Comparison of ENCODE assay signal across 1 cellular context in the genomic region with DNA sequence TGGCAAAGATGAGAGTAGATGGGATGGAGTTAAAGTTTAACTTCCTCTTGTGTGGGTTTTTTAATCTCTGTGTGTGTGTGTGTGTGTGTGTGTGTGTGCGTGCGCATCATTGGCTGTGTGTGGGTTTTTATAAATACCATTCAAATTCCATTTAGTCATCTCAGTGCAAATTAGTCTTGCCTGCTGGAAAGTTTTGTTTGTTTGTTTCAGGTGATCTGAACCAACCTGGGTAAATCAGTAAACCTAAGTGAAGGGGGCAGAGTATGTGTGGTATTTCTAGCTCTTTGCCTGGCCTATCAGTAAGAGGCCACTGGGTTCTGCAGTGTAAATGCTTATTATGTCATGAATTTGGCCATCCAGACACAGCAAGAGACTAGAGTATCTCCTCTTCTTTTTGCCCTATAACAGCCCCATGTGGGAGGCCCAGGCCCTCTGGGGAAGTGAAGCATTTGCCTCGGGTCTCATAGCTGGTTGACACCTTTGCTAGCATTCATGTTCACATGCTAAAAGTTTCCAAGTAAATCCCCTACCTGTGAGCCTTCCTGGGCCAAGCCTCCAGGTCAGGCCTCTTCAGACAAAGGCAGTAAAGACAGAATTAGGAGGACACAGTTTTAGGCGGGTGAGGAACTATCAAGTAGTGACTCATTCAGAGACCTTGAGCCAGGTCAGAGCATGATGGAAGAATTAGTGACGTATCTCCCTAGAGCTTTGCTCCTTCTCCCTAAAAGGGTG.
TF ChIP-seq lines count a peak whose summit lies in the region.

No MANE protein-coding gene starts in this region.

TF ChIP-seq in GM12878, 131 proteins besides CTCF, POLR2A, EP300 and RAD21 (continued from another document):
- TF ChIP-seq, protein P1, sequence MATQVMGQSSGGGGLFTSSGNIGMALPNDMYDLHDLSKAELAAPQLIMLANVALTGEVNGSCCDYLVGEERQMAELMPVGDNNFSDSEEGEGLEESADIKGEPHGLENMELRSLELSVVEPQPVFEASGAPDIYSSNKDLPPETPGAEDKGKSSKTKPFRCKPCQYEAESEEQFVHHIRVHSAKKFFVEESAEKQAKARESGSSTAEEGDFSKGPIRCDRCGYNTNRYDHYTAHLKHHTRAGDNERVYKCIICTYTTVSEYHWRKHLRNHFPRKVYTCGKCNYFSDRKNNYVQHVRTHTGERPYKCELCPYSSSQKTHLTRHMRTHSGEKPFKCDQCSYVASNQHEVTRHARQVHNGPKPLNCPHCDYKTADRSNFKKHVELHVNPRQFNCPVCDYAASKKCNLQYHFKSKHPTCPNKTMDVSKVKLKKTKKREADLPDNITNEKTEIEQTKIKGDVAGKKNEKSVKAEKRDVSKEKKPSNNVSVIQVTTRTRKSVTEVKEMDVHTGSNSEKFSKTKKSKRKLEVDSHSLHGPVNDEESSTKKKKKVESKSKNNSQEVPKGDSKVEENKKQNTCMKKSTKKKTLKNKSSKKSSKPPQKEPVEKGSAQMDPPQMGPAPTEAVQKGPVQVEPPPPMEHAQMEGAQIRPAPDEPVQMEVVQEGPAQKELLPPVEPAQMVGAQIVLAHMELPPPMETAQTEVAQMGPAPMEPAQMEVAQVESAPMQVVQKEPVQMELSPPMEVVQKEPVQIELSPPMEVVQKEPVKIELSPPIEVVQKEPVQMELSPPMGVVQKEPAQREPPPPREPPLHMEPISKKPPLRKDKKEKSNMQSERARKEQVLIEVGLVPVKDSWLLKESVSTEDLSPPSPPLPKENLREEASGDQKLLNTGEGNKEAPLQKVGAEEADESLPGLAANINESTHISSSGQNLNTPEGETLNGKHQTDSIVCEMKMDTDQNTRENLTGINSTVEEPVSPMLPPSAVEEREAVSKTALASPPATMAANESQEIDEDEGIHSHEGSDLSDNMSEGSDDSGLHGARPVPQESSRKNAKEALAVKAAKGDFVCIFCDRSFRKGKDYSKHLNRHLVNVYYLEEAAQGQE (IDR thresholded peaks at IDR 0.05; ENCODE audit: low read depth, low read length) = no peak
- no peak for TF ChIP-seq KAT2A (conservative IDR thresholded peaks at IDR 0.05; ENCODE audit: control insufficient read depth, low read depth, low read length)
- TF ChIP-seq CEBPB (IDR thresholded peaks at IDR 0.05; ENCODE audit: borderline replicate concordance in 1 of 2, low read depth in 2 of 2, low read length in 2 of 2) = no peak
- peak in 1 of 2 experiments; percentile 50; a peak in 1 of 4 replicates for TF ChIP-seq SRF (IDR thresholded peaks at IDR 0.05; ENCODE audit: low read depth in 2 of 2, low read length in 2 of 2)
- no peak for TF ChIP-seq BACH1 (IDR thresholded peaks at IDR 0.05; ENCODE audit: borderline replicate concordance)
- TF ChIP-seq RCOR1 (conservative IDR thresholded peaks at IDR 0.05; ENCODE audit: low read depth, low read length) = no peak; the same call in 1 of the 2 replicates
- TF ChIP-seq EZH2 (IDR thresholded peaks at IDR 0.05; ENCODE audit: borderline replicate concordance, control insufficient read depth, low read depth, low read length) = no peak
- TF ChIP-seq CHD2 (IDR thresholded peaks at IDR 0.05; ENCODE audit: borderline replicate concordance, low read depth, low read length) = no peak; the same call in 1 of the 2 replicates
- TF ChIP-seq ZNF622 (IDR thresholded peaks at IDR 0.05) = no peak
- TF ChIP-seq BRCA1 (IDR thresholded peaks at IDR 0.05; ENCODE audit: low read depth, low read length) = no peak
- TF ChIP-seq, protein P2, sequence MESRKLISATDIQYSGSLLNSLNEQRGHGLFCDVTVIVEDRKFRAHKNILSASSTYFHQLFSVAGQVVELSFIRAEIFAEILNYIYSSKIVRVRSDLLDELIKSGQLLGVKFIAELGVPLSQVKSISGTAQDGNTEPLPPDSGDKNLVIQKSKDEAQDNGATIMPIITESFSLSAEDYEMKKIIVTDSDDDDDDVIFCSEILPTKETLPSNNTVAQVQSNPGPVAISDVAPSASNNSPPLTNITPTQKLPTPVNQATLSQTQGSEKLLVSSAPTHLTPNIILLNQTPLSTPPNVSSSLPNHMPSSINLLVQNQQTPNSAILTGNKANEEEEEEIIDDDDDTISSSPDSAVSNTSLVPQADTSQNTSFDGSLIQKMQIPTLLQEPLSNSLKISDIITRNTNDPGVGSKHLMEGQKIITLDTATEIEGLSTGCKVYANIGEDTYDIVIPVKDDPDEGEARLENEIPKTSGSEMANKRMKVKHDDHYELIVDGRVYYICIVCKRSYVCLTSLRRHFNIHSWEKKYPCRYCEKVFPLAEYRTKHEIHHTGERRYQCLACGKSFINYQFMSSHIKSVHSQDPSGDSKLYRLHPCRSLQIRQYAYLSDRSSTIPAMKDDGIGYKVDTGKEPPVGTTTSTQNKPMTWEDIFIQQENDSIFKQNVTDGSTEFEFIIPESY (IDR thresholded peaks at IDR 0.05) = no peak
- no peak for TF ChIP-seq KDM1A (IDR thresholded peaks at IDR 0.05; ENCODE audit: borderline replicate concordance)
- TF ChIP-seq, protein P3, sequence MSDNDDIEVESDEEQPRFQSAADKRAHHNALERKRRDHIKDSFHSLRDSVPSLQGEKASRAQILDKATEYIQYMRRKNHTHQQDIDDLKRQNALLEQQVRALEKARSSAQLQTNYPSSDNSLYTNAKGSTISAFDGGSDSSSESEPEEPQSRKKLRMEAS (IDR thresholded peaks at IDR 0.05; ENCODE audit: low read depth, low read length) = no peak
- TF ChIP-seq, protein P4, sequence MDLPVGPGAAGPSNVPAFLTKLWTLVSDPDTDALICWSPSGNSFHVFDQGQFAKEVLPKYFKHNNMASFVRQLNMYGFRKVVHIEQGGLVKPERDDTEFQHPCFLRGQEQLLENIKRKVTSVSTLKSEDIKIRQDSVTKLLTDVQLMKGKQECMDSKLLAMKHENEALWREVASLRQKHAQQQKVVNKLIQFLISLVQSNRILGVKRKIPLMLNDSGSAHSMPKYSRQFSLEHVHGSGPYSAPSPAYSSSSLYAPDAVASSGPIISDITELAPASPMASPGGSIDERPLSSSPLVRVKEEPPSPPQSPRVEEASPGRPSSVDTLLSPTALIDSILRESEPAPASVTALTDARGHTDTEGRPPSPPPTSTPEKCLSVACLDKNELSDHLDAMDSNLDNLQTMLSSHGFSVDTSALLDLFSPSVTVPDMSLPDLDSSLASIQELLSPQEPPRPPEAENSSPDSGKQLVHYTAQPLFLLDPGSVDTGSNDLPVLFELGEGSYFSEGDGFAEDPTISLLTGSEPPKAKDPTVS (IDR thresholded peaks at IDR 0.05; ENCODE audit: low read depth, low read length) = no peak
- 0 out of 2 replicates have a peak, but pooled peaks have one; percentile 21 for TF ChIP-seq IRF4 (IDR thresholded peaks at IDR 0.05; ENCODE audit: low read depth, low read length)
- no peak for TF ChIP-seq SREBF1 (IDR thresholded peaks at IDR 0.05; ENCODE audit: low read length)
- no peak for TF ChIP-seq STAT1 (conservative IDR thresholded peaks at IDR 0.05)
- TF ChIP-seq, protein P5, sequence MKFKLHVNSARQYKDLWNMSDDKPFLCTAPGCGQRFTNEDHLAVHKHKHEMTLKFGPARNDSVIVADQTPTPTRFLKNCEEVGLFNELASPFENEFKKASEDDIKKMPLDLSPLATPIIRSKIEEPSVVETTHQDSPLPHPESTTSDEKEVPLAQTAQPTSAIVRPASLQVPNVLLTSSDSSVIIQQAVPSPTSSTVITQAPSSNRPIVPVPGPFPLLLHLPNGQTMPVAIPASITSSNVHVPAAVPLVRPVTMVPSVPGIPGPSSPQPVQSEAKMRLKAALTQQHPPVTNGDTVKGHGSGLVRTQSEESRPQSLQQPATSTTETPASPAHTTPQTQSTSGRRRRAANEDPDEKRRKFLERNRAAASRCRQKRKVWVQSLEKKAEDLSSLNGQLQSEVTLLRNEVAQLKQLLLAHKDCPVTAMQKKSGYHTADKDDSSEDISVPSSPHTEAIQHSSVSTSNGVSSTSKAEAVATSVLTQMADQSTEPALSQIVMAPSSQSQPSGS (IDR thresholded peaks at IDR 0.05; ENCODE audit: low read length) = peak; percentile 63
- TF ChIP-seq EED (IDR thresholded peaks at IDR 0.05; ENCODE audit: low read depth) = peak; percentile 42; the same call in 1 of the 2 replicates
- TF ChIP-seq HDAC2 (IDR thresholded peaks at IDR 0.05) = no peak
- TF ChIP-seq, protein P6, sequence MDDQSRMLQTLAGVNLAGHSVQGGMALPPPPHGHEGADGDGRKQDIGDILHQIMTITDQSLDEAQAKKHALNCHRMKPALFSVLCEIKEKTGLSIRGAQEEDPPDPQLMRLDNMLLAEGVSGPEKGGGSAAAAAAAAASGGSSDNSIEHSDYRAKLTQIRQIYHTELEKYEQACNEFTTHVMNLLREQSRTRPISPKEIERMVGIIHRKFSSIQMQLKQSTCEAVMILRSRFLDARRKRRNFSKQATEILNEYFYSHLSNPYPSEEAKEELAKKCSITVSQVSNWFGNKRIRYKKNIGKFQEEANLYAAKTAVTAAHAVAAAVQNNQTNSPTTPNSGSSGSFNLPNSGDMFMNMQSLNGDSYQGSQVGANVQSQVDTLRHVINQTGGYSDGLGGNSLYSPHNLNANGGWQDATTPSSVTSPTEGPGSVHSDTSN (IDR thresholded peaks at IDR 0.05; ENCODE audit: insufficient replicate concordance, low read depth, low read length) = no peak
- TF ChIP-seq, protein P7, sequence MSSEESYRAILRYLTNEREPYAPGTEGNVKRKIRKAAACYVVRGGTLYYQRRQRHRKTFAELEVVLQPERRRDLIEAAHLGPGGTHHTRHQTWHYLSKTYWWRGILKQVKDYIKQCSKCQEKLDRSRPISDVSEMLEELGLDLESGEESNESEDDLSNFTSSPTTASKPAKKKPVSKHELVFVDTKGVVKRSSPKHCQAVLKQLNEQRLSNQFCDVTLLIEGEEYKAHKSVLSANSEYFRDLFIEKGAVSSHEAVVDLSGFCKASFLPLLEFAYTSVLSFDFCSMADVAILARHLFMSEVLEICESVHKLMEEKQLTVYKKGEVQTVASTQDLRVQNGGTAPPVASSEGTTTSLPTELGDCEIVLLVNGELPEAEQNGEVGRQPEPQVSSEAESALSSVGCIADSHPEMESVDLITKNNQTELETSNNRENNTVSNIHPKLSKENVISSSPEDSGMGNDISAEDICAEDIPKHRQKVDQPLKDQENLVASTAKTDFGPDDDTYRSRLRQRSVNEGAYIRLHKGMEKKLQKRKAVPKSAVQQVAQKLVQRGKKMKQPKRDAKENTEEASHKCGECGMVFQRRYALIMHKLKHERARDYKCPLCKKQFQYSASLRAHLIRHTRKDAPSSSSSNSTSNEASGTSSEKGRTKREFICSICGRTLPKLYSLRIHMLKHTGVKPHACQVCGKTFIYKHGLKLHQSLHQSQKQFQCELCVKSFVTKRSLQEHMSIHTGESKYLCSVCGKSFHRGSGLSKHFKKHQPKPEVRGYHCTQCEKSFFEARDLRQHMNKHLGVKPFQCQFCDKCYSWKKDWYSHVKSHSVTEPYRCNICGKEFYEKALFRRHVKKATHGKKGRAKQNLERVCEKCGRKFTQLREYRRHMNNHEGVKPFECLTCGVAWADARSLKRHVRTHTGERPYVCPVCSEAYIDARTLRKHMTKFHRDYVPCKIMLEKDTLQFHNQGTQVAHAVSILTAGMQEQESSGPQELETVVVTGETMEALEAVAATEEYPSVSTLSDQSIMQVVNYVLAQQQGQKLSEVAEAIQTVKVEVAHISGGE (CRISPR knock-in tag; IDR thresholded peaks at IDR 0.05) = no peak
- TF ChIP-seq ZNF274 (IDR thresholded peaks at IDR 0.05; ENCODE audit: insufficient read depth, insufficient read length) = no peak
